28 cellular contexts compared by ENCODE assay signal in genomic region chr15:101409621-101410020, GRCh38.
"Had no signal": no experiment of that assay in that cellular context is flagged by ENCODE, and none has a peak within 500 bp of the region (broad histone marks: within the 10 kb centered on the region; RNA-seq: fewer than 3 reads in every experiment).

No MANE protein-coding gene starts in this region.

- H3K4me3 Mint-ChIP-seq: activated CD4-positive, alpha-beta memory T cell treated with anti-CD3 and anti-CD28 coated beads for 36 hours; activated CD4-positive, alpha-beta T cell treated with anti-CD3 and anti-CD28 coated beads for 36 hours; activated CD4-positive, alpha-beta T cell treated with anti-CD3 and anti-CD28 coated beads, Interleukin-2, amount 10 ng/mL, durations not matched to agents 24 days and 14 days; activated CD8-positive, alpha-beta T cell treated with anti-CD3 and anti-CD28 coated beads, Interleukin-2, amount 10 ng/mL, durations not matched to agents 7 days and 5 days; activated naive CD4-positive, alpha-beta T cell treated with anti-CD3 and anti-CD28 coated beads, Interleukin-2, amount 10 ng/mL, durations not matched to agents 7 days and 5 days; activated naive CD8-positive, alpha-beta T cell treated with anti-CD3 and anti-CD28 coated beads, Interleukin-2, amount 10 ng/mL, durations not matched to agents 7 days and 5 days; activated T-cell treated with anti-CD3 and anti-CD28 coated beads, Interleukin-2, amount 50 U/mL, for 24 hours; activated T-cell treated with anti-CD3 and anti-CD28 coated beads, Interleukin-2, amount 50 U/mL, for 72 hours; brain; dendritic cell treated with granulocyte-macrophage colony-stimulating factor and Interleukin-4, amounts not matched to agents 40 ng/mL and 50 ng/mL, for 4 days; endodermal cell had no signal

- H3K4me3 ChIP-seq: ascending aorta, breast epithelium, cardiac muscle cell, colonic mucosa, dorsolateral prefrontal cortex had no signal

- H3K36me3 Mint-ChIP-seq: activated CD4-positive, alpha-beta memory T cell treated with anti-CD3 and anti-CD28 coated beads for 36 hours; activated naive CD4-positive, alpha-beta T cell treated with anti-CD3 and anti-CD28 coated beads, Interleukin-2, amount 10 ng/mL, durations not matched to agents 7 days and 5 days; activated naive CD4-positive, alpha-beta T cell treated with anti-CD3 and anti-CD28 coated beads, Interleukin-2, amount 50 U/mL, for 72 hours; activated naive CD8-positive, alpha-beta T cell treated with anti-CD3 and anti-CD28 coated beads, Interleukin-2, amount 10 ng/mL, durations not matched to agents 7 days and 5 days; brain had no signal

- DNase-seq: activated CD4-positive, alpha-beta memory T cell treated with anti-CD3 and anti-CD28 coated beads for 36 hours; activated CD4-positive, alpha-beta T cell treated with anti-CD3 and anti-CD28 coated beads for 36 hours; activated CD4-positive, alpha-beta T cell treated with anti-CD3 and anti-CD28 coated beads, Interleukin-2, amount 10 ng/mL, durations not matched to agents 24 days and 14 days; activated CD4-positive, CD25-positive, alpha-beta regulatory T cell; activated CD4-positive, CD25-positive, alpha-beta regulatory T cell treated with anti-CD3 and anti-CD28 coated beads, Interleukin-2, amount 50 U/mL, for 72 hours; activated CD8-positive, alpha-beta T cell treated with anti-CD3 and anti-CD28 coated beads, Interleukin-2, amount 10 ng/mL, durations not matched to agents 7 days and 5 days; activated gamma-delta T cell; activated naive CD4-positive, alpha-beta T cell; activated naive CD4-positive, alpha-beta T cell treated with anti-CD3 and anti-CD28 coated beads, Interleukin-2, amount 10 ng/mL, durations not matched to agents 7 days and 5 days; activated naive CD8-positive, alpha-beta T cell treated with anti-CD3 and anti-CD28 coated beads, Interleukin-2, amount 10 ng/mL, durations not matched to agents 7 days and 5 days; activated T-cell treated with anti-CD3 and anti-CD28 coated beads for 4 hours; activated T-cell treated with anti-CD3 and anti-CD28 coated beads, Interleukin-2, amount 50 U/mL, for 24 hours; activated T-cell treated with anti-CD3 and anti-CD28 coated beads, Interleukin-2, amount 50 U/mL, for 72 hours; central memory CD4-positive, alpha-beta T cell; cerebellar nuclear complex; effector memory CD4-positive, alpha-beta T cell; endodermal cell; foreskin fibroblast; T-helper 2 cell had no signal

- H3K27me3 Mint-ChIP-seq: dendritic cell treated with granulocyte-macrophage colony-stimulating factor and Interleukin-4, amounts not matched to agents 40 ng/mL and 50 ng/mL, for 4 days had no signal

- H3K9me3 ChIP-seq: ascending aorta, breast epithelium, colonic mucosa had no signal

- H3K27ac ChIP-seq: ascending aorta, breast epithelium, cardiac muscle cell, colonic mucosa had no signal

- H3K4me1 ChIP-seq: ascending aorta, breast epithelium, colonic mucosa had no signal

- H3K27me3 ChIP-seq: ascending aorta, breast epithelium, cardiac muscle cell, colonic mucosa, dorsolateral prefrontal cortex had no signal

- H3K4me1 Mint-ChIP-seq: activated naive CD4-positive, alpha-beta T cell treated with anti-CD3 and anti-CD28 coated beads, Interleukin-2, amount 10 ng/mL, durations not matched to agents 7 days and 5 days had no signal

- H3K9me3 Mint-ChIP-seq: activated CD4-positive, alpha-beta memory T cell treated with anti-CD3 and anti-CD28 coated beads for 36 hours; activated CD4-positive, alpha-beta T cell treated with anti-CD3 and anti-CD28 coated beads, Interleukin-2, amount 10 ng/mL, durations not matched to agents 24 days and 14 days; activated naive CD4-positive, alpha-beta T cell treated with anti-CD3 and anti-CD28 coated beads, Interleukin-2, amount 10 ng/mL, durations not matched to agents 7 days and 5 days; activated naive CD4-positive, alpha-beta T cell treated with anti-CD3 and anti-CD28 coated beads, Interleukin-2, amount 50 U/mL, for 72 hours; activated naive CD8-positive, alpha-beta T cell treated with anti-CD3 and anti-CD28 coated beads, Interleukin-2, amount 10 ng/mL, durations not matched to agents 7 days and 5 days; activated T-cell treated with anti-CD3 and anti-CD28 coated beads, Interleukin-2, amount 50 U/mL, for 24 hours; activated T-cell treated with anti-CD3 and anti-CD28 coated beads, Interleukin-2, amount 50 U/mL, for 72 hours; dendritic cell treated with granulocyte-macrophage colony-stimulating factor and Interleukin-4, amounts not matched to agents 40 ng/mL and 50 ng/mL, for 4 days; endodermal cell had no signal

- ATAC-seq: activated CD4-positive, alpha-beta T cell treated with anti-CD3 and anti-CD28 coated beads for 36 hours; activated CD8-positive, alpha-beta T cell treated with anti-CD3 and anti-CD28 coated beads, Interleukin-2, amount 10 ng/mL, durations not matched to agents 7 days and 5 days; activated naive CD4-positive, alpha-beta T cell treated with anti-CD3 and anti-CD28 coated beads, Interleukin-2, amount 50 U/mL, for 72 hours; activated T-cell treated with anti-CD3 and anti-CD28 coated beads, Interleukin-2, amount 50 U/mL, for 72 hours; esophagus mucosa had no signal

- H3K27ac Mint-ChIP-seq: activated CD4-positive, alpha-beta memory T cell treated with anti-CD3 and anti-CD28 coated beads for 36 hours; activated CD4-positive, alpha-beta T cell treated with anti-CD3 and anti-CD28 coated beads for 36 hours; activated CD4-positive, alpha-beta T cell treated with anti-CD3 and anti-CD28 coated beads, Interleukin-2, amount 10 ng/mL, durations not matched to agents 24 days and 14 days; activated CD8-positive, alpha-beta T cell treated with anti-CD3 and anti-CD28 coated beads, Interleukin-2, amount 10 ng/mL, durations not matched to agents 7 days and 5 days; activated naive CD4-positive, alpha-beta T cell treated with anti-CD3 and anti-CD28 coated beads, Interleukin-2, amount 10 ng/mL, durations not matched to agents 7 days and 5 days; activated naive CD4-positive, alpha-beta T cell treated with anti-CD3 and anti-CD28 coated beads, Interleukin-2, amount 50 U/mL, for 72 hours; activated naive CD8-positive, alpha-beta T cell treated with anti-CD3 and anti-CD28 coated beads, Interleukin-2, amount 10 ng/mL, durations not matched to agents 7 days and 5 days; activated T-cell treated with anti-CD3 and anti-CD28 coated beads, Interleukin-2, amount 50 U/mL, for 24 hours; activated T-cell treated with anti-CD3 and anti-CD28 coated beads, Interleukin-2, amount 50 U/mL, for 72 hours; brain; dendritic cell treated with granulocyte-macrophage colony-stimulating factor and Interleukin-4, amounts not matched to agents 40 ng/mL and 50 ng/mL, for 4 days; endodermal cell had no signal

- H3K36me3 ChIP-seq: ascending aorta, breast epithelium, cardiac muscle cell, colonic mucosa had no signal
